2 cellular contexts compared by ENCODE assay signal in genomic region chr5:91166040-91166807, GRCh38.
TF ChIP-seq lines count a peak whose summit lies in the region.

No MANE protein-coding gene starts in this region.

TF ChIP-seq in SK-N-SH treated with all-trans-retinoic acid at 6 μM for 48 hours, 23 proteins besides CTCF, POLR2A, EP300 and RAD21:
- TF ChIP-seq, protein P1, sequence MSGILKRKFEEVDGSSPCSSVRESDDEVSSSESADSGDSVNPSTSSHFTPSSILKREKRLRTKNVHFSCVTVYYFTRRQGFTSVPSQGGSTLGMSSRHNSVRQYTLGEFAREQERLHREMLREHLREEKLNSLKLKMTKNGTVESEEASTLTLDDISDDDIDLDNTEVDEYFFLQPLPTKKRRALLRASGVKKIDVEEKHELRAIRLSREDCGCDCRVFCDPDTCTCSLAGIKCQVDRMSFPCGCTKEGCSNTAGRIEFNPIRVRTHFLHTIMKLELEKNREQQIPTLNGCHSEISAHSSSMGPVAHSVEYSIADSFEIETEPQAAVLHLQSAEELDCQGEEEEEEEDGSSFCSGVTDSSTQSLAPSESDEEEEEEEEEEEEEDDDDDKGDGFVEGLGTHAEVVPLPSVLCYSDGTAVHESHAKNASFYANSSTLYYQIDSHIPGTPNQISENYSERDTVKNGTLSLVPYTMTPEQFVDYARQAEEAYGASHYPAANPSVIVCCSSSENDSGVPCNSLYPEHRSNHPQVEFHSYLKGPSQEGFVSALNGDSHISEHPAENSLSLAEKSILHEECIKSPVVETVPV (CRISPR knock-in tag; IDR thresholded peaks at IDR 0.05): no peak
- TF ChIP-seq, protein P2, sequence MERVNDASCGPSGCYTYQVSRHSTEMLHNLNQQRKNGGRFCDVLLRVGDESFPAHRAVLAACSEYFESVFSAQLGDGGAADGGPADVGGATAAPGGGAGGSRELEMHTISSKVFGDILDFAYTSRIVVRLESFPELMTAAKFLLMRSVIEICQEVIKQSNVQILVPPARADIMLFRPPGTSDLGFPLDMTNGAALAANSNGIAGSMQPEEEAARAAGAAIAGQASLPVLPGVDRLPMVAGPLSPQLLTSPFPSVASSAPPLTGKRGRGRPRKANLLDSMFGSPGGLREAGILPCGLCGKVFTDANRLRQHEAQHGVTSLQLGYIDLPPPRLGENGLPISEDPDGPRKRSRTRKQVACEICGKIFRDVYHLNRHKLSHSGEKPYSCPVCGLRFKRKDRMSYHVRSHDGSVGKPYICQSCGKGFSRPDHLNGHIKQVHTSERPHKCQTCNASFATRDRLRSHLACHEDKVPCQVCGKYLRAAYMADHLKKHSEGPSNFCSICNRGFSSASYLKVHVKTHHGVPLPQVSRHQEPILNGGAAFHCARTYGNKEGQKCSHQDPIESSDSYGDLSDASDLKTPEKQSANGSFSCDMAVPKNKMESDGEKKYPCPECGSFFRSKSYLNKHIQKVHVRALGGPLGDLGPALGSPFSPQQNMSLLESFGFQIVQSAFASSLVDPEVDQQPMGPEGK (CRISPR knock-in tag; IDR thresholded peaks at IDR 0.05; ENCODE audit: borderline replicate concordance): no peak
- no peak for TF ChIP-seq BACH2 (CRISPR knock-in tag; IDR thresholded peaks at IDR 0.05; ENCODE audit: borderline replicate concordance)
- no peak for TF ChIP-seq ESRRG (CRISPR knock-in tag; IDR thresholded peaks at IDR 0.05)
- TF ChIP-seq RARB (CRISPR knock-in tag; IDR thresholded peaks at IDR 0.05): no peak
- TF ChIP-seq TOX (CRISPR knock-in tag; IDR thresholded peaks at IDR 0.05; ENCODE audit: borderline replicate concordance): no peak
- no peak for TF ChIP-seq ZNF565 (CRISPR knock-in tag; conservative IDR thresholded peaks at IDR 0.05; ENCODE audit: low read depth)
- TF ChIP-seq, protein P3, sequence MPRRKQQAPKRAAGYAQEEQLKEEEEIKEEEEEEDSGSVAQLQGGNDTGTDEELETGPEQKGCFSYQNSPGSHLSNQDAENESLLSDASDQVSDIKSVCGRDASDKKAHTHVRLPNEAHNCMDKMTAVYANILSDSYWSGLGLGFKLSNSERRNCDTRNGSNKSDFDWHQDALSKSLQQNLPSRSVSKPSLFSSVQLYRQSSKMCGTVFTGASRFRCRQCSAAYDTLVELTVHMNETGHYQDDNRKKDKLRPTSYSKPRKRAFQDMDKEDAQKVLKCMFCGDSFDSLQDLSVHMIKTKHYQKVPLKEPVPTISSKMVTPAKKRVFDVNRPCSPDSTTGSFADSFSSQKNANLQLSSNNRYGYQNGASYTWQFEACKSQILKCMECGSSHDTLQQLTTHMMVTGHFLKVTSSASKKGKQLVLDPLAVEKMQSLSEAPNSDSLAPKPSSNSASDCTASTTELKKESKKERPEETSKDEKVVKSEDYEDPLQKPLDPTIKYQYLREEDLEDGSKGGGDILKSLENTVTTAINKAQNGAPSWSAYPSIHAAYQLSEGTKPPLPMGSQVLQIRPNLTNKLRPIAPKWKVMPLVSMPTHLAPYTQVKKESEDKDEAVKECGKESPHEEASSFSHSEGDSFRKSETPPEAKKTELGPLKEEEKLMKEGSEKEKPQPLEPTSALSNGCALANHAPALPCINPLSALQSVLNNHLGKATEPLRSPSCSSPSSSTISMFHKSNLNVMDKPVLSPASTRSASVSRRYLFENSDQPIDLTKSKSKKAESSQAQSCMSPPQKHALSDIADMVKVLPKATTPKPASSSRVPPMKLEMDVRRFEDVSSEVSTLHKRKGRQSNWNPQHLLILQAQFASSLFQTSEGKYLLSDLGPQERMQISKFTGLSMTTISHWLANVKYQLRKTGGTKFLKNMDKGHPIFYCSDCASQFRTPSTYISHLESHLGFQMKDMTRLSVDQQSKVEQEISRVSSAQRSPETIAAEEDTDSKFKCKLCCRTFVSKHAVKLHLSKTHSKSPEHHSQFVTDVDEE (CRISPR knock-in tag; IDR thresholded peaks at IDR 0.05): no peak
- no peak for TF ChIP-seq ZC3H10 (CRISPR knock-in tag; IDR thresholded peaks at IDR 0.05)
- no peak for TF ChIP-seq ZFP3 (CRISPR knock-in tag; IDR thresholded peaks at IDR 0.05)
- TF ChIP-seq ZNF70 (CRISPR knock-in tag; IDR thresholded peaks at IDR 0.05): no peak
- no peak for TF ChIP-seq ISL1 (CRISPR knock-in tag; IDR thresholded peaks at IDR 0.05)
- TF ChIP-seq ZFP30 (CRISPR knock-in tag; IDR thresholded peaks at IDR 0.05): no peak
- no peak for TF ChIP-seq PPARA (CRISPR knock-in tag; IDR thresholded peaks at IDR 0.05; ENCODE audit: borderline replicate concordance)
- TF ChIP-seq ZNF8 (CRISPR knock-in tag; IDR thresholded peaks at IDR 0.05): no peak
- TF ChIP-seq OSR1 (CRISPR knock-in tag; IDR thresholded peaks at IDR 0.05): no peak
- no peak for TF ChIP-seq ARNTL (CRISPR knock-in tag; IDR thresholded peaks at IDR 0.05; ENCODE audit: borderline replicate concordance, low read depth)
- TF ChIP-seq SNAI2 (CRISPR knock-in tag; IDR thresholded peaks at IDR 0.05): no peak
- TF ChIP-seq TCF4 (CRISPR knock-in tag; IDR thresholded peaks at IDR 0.05; ENCODE audit: borderline replicate concordance): no peak
- TF ChIP-seq CREB5 (CRISPR knock-in tag; IDR thresholded peaks at IDR 0.05; ENCODE audit: low read depth): no peak

TF ChIP-seq in endothelial cell of umbilical vein, 7 proteins besides CTCF, POLR2A, EP300 and RAD21:
- TF ChIP-seq EZH2 (IDR thresholded peaks at IDR 0.05; ENCODE audit: borderline replicate concordance, low read depth, low read length, severe bottlenecking) (no peak), POLR2AphosphoS5 (IDR thresholded peaks at IDR 0.05; ENCODE audit: insufficient read depth, low read depth, low read length) (no peak), GATA2 (IDR thresholded peaks at IDR 0.05; ENCODE audit: insufficient read depth, insufficient read length, low read depth, low read length) (peak; percentile 87), JUN (IDR thresholded peaks at IDR 0.05; ENCODE audit: borderline replicate concordance, insufficient read depth, insufficient read length, low read depth) (peak; percentile 12), FOS (IDR thresholded peaks at IDR 0.05; ENCODE audit: borderline replicate concordance, insufficient read depth, low read length) (no peak)
TF ChIP-seq in endothelial cell of umbilical vein: peak in this region for 2.
